11 cellular contexts compared by ENCODE assay signal in the genomic region with DNA sequence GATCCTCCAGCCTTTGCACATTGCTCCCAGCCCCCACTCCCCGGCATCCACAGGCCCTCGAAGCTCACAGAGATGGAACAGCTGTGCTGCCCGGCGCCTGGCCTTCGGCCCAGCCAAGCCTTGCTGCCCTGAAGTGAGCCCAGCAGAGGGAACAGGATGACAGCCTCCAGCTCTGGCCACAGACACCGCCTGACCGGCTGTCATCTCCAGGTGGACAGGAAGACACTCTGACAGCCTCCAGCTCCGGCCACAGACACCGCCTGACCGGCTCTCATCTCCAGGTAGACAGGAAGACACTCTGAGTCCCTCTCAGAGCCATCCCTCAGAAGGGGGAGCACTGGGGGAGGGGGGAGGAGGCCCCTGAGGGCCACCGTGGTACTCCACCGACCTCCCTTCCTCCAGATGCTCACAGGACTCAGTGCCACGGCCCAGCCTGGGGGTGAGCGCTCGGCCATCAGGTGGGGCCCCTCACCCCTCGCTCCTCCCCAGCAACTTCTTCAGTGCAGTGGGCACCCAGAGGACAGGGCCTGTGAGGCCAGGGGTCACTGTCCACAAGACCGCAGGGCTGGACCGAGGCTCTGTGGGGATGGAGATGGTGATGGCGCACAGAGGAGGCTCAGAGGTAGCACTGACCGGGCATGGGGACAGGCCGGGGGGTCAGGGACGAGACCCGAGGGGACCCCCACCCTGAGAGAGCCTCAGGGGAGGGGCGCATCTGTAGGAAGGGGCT. TPM values are rescaled to one million over a fixed set of nuclear protein-coding genes. Genes with fewer than 3 reads are reported as not detected.
A peak's percentile ranks its signal among the peaks of the same experiment; 100 is the strongest.
DNase-seq lines count a peak whose midpoint lies in the region; ATAC-seq, FAIRE-seq and TF ChIP-seq lines count a peak whose summit lies in the region.
"Had no signal": no experiment of that assay in that cellular context is flagged by ENCODE, and none has a peak within 500 bp of the region (broad histone marks: within the 10 kb centered on the region; RNA-seq: fewer than 3 reads in every experiment).

No MANE protein-coding gene starts in this region.

- intact Hi-C loops in HepG2 (cut with micrococcal nuclease; ENCODE audit: unreplicated experiment) = loop anchor here (5.0 to 10.0 kb wide), 2 partner anchors 266 to 378 kb away; no protein-coding TSS in a partner anchor
- intact Hi-C loops in thyroid gland (cut with DNase I) = loop anchor here (10.0 kb wide), 2 partner anchors 156 to 266 kb away; no protein-coding TSS in a partner anchor

- no TSS peak for BruUV-seq in HepG2 (replicated peaks; lab: Mats Ljungman, UMichigan)

- H3K27me3 ChIP-seq in HepG2 (ENCODE audit: control insufficient read depth in 1 of 2, insufficient read depth in 2 of 2, low read length in 2 of 2) (no peaks in the 10 kb centered on the region; a peak in 1 of 5 replicates), thyroid gland (no peaks in the 10 kb centered on the region)

- ATAC-seq in activated naive CD4-positive, alpha-beta T cell treated with anti-CD3 and anti-CD28 coated beads, Interleukin-2, amount 50 U/mL, for 72 hours = no peak
- ATAC-seq in HepG2 = peak; percentile 44
- ATAC-seq in HG02642 (IDR thresholded peaks at IDR 0.05; ENCODE audit: poor library complexity, unreplicated experiment) = no peak

- TF ChIP-seq POLR2A in HepG2 (IDR thresholded peaks at IDR 0.05; ENCODE audit: insufficient read depth in 1 of 2, low read depth in 2 of 2, low read length in 2 of 2) (no peak), thyroid gland (IDR thresholded peaks at IDR 0.05) (no peak)

- DNase-seq in activated naive CD4-positive, alpha-beta T cell treated with anti-CD3 and anti-CD28 coated beads, Interleukin-2, amount 50 U/mL, for 72 hours (ENCODE audit: low spot score in 2 of 2) = no peak
- DNase-seq in activated naive CD4-positive, alpha-beta T cell treated with Interleukin-2 at 50 U/mL for 16 hours = no peak
- DNase-seq in ecto neural progenitor cell (ENCODE audit: low spot score) (peak; percentile 40), HepG2 (ENCODE audit: low spot score) (no peak), thyroid gland (peak; percentile 83 to 85), NCI-H82 treated with DMSO at 0.1 percent for 48 hours (lab: John Stamatoyannopoulos, UW; ENCODE audit: unreplicated experiment) (no peak), dedifferentiated amniotic fluid mesenchymal stem cell (ENCODE audit: extremely low spot score) (no peak)
- DNase-seq: activated CD4-positive, alpha-beta T cell treated with anti-CD3 and anti-CD28 coated beads, Interleukin-2, amount 10 ng/mL, durations not matched to agents 7 days and 5 days; NCI-H510A had no signal

- no peak overlapping the region for H3K4me2 ChIP-seq in HepG2 (ENCODE audit: low read depth, low read length)

- H3K27ac Mint-ChIP-seq in activated naive CD4-positive, alpha-beta T cell treated with anti-CD3 and anti-CD28 coated beads, Interleukin-2, amount 50 U/mL, for 72 hours = peak overlapping the region; percentile 7 to 10
- H3K27ac Mint-ChIP-seq: activated CD4-positive, alpha-beta T cell treated with anti-CD3 and anti-CD28 coated beads, Interleukin-2, amount 10 ng/mL, durations not matched to agents 7 days and 5 days had no signal

- H3K4me3 ChIP-seq in HepG2 (replicated peaks in 1 of 3; ENCODE audit: insufficient read depth in 1 of 3, low read depth in 2 of 3, low read length in 3 of 3) (no peak overlapping the region), thyroid gland (replicated peaks in 1 of 3) (no peak overlapping the region)

- no peak overlapping the region for H2AFZ ChIP-seq in HepG2 (ENCODE audit: low read length)

- H3K9ac ChIP-seq in HepG2 (ENCODE audit: insufficient read depth, low read depth, low read length) = no peak overlapping the region

- H3K27ac ChIP-seq in HepG2 (ENCODE audit: extremely low read length, insufficient read depth, low read length) (no peak overlapping the region), thyroid gland (no peak overlapping the region)
- H3K27ac ChIP-seq: epithelial cell of prostate had no signal

- H4K20me1 ChIP-seq in HepG2 (ENCODE audit: insufficient read depth, low read length) = no peaks in the 10 kb centered on the region

- no peak for TF ChIP-seq RAD21 in HepG2 (CRISPR knock-in tag; IDR thresholded peaks at IDR 0.05)

- in situ Hi-C loops in HepG2 (cut with HindIII; ENCODE audit: extremely low pct_ligation_motif_present, low pct_unique_long_range_greater_than_20kb) = loop anchor here (5.0 kb wide), 2 partner anchors 153 to 263 kb away; no protein-coding TSS in a partner anchor

- H3K4me1 ChIP-seq in HepG2 (ENCODE audit: insufficient read depth, low read length) (no peaks in the 10 kb centered on the region), thyroid gland (peaks cover 6 to 11% of the 10 kb centered on the region in 2 donors)

- no peak for FAIRE-seq in HepG2 (lab: Jason Lieb, UNC)

- H3K36me3 ChIP-seq in HepG2 (replicated peaks in 1 of 2; ENCODE audit: control insufficient read depth in 1 of 2, insufficient read depth in 2 of 2, low read length in 2 of 2) = peaks cover 2 to 15% of the 10 kb centered on the region in 2 experiments; a peak in 4 of 5 replicates
- peaks cover 15 to 17% of the 10 kb centered on the region in 2 donors for H3K36me3 ChIP-seq in thyroid gland

- 54% methylated on average over 11 of the region's 24 CpGs for WGBS in HepG2 (ENCODE audit: low lambda C conversion rate)
- WGBS in thyroid gland, 2 donors = 59 to 77% methylated on average over 11 of the region's 24 CpGs

- POLR2A ChIA-PET in HepG2 (lab: Yijun Ruan, JAX) = no interaction called here

- H3K79me2 ChIP-seq in HepG2 (ENCODE audit: insufficient read depth, low read length) = no peaks in the 10 kb centered on the region

- TF ChIP-seq EP300 in HepG2 (IDR thresholded peaks at IDR 0.05; ENCODE audit: low read depth in 2 of 2, low read length in 2 of 2) = no peak
- no peak for TF ChIP-seq EP300 in HepG2 (CRISPR knock-in tag; IDR thresholded peaks at IDR 0.05; ENCODE audit: borderline replicate concordance)

- H3K9me3 ChIP-seq in HepG2 (ENCODE audit: low read length) (peaks cover 7% of the 10 kb centered on the region), thyroid gland (no peaks in the 10 kb centered on the region)

- CTCF ChIA-PET in HepG2 (lab: Yijun Ruan, JAX; ENCODE audit: low intra/inter-chr PET ratio, low total read pairs) = no interaction called here

- peaks cover 0 to 5% of the 10 kb centered on the region in 2 donors for H3K9me3 Mint-ChIP-seq in activated naive CD4-positive, alpha-beta T cell treated with anti-CD3 and anti-CD28 coated beads, Interleukin-2, amount 50 U/mL, for 72 hours

- peaks cover 0 to 6% of the 10 kb centered on the region in 2 donors for H3K36me3 Mint-ChIP-seq in activated naive CD4-positive, alpha-beta T cell treated with anti-CD3 and anti-CD28 coated beads, Interleukin-2, amount 50 U/mL, for 72 hours

- TF ChIP-seq CTCF in HepG2 (CRISPR knock-in tag; IDR thresholded peaks at IDR 0.05) (no peak), thyroid gland (IDR thresholded peaks at IDR 0.05) (no peak)

TF ChIP-seq in HepG2, 621 proteins besides CTCF, POLR2A, EP300 and RAD21:
- TF ChIP-seq, protein P1, sequence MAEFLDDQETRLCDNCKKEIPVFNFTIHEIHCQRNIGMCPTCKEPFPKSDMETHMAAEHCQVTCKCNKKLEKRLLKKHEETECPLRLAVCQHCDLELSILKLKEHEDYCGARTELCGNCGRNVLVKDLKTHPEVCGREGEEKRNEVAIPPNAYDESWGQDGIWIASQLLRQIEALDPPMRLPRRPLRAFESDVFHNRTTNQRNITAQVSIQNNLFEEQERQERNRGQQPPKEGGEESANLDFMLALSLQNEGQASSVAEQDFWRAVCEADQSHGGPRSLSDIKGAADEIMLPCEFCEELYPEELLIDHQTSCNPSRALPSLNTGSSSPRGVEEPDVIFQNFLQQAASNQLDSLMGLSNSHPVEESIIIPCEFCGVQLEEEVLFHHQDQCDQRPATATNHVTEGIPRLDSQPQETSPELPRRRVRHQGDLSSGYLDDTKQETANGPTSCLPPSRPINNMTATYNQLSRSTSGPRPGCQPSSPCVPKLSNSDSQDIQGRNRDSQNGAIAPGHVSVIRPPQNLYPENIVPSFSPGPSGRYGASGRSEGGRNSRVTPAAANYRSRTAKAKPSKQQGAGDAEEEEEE (CRISPR knock-in tag; IDR thresholded peaks at IDR 0.05; ENCODE audit: borderline replicate concordance) = no peak
- TF ChIP-seq ZNF510 (CRISPR knock-in tag; IDR thresholded peaks at IDR 0.05; ENCODE audit: low read depth) (no peak), AGO2 (optimal IDR thresholded peaks at IDR 0.05; ENCODE audit: low read depth, low read length) (peak; percentile 45)

RNA-seq across cellular contexts. Expression of gene BRD1, which starts 58.5 kb away (rescaled TPM):
- 10 to 100 TPM; 27.7 to 39.0 TPM for total RNA-seq in activated naive CD4-positive, alpha-beta T cell treated with anti-CD3 and anti-CD28 coated beads, Interleukin-2, amount 50 U/mL, for 72 hours
- 6.6 and 12.0 TPM in 2 replicates for total RNA-seq in HepG2 (2016; rRNA removed; fragmentation: Illumina TruSeq; extraction: Trizol)
- total RNA-seq in HepG2 (2016; cell fraction: cytosol; rRNA removed; fragmentation: Illumina TruSeq; extraction: Trizol; ENCODE audit: low read depth) = 6.1 and 7.5 TPM in 2 replicates
- 6.3 and 13.3 TPM in 2 replicates for total RNA-seq in HepG2 (2016; cell fraction: insoluble cytoplasmic fraction; rRNA removed; fragmentation: Illumina TruSeq; extraction: Trizol)
- 6.7 and 8.2 TPM in 2 replicates for total RNA-seq in HepG2 (2016; cell fraction: membrane; rRNA removed; fragmentation: Illumina TruSeq; extraction: Trizol)
- 14.2 and 15.7 TPM in 2 replicates for total RNA-seq in HepG2 (2016; cell fraction: nucleus; rRNA removed; fragmentation: Illumina TruSeq; extraction: Trizol)
- polyA plus RNA-seq in HepG2 (2011; rRNA removed) = 5.1 and 6.4 TPM in 2 replicates
- polyA plus RNA-seq in HepG2 (2011; cell fraction: cytosol; rRNA removed) = 3.8 and 3.9 TPM in 2 replicates
- 29.0 and 31.0 TPM in 2 replicates for polyA plus RNA-seq in HepG2 (2011; cell fraction: nucleus; rRNA removed)
- polyA plus RNA-seq in HepG2 (2012) = 14.8 and 16.2 TPM in 2 replicates
- polyA plus RNA-seq in HepG2 (2016; cell fraction: cytosol; fragmentation: Illumina TruSeq; extraction: Trizol; ENCODE audit: low read depth) = 0.67 and 0.95 TPM in 2 replicates
- 8.8 and 10.0 TPM in 2 replicates for polyA plus RNA-seq in HepG2 (2016; cell fraction: insoluble cytoplasmic fraction; fragmentation: Illumina TruSeq; extraction: Trizol; ENCODE audit: low read depth)
- polyA plus RNA-seq in HepG2 (2016; cell fraction: membrane; fragmentation: Illumina TruSeq; extraction: Trizol; ENCODE audit: low read depth) = 2.6 and 3.2 TPM in 2 replicates
- 28.8 and 30.8 TPM in 2 replicates for polyA plus RNA-seq in HepG2 (2016; cell fraction: nucleus; fragmentation: Illumina TruSeq; extraction: Trizol; ENCODE audit: insufficient read depth, low read depth)
- polyA minus RNA-seq in HepG2 (2011; rRNA and poly(A)+ RNA removed; ENCODE audit: low replicate concordance) = 4.2 and 8.4 TPM in 2 replicates
- 7.6 and 8.3 TPM in 2 replicates for polyA minus RNA-seq in HepG2 (2011; cell fraction: cytosol; rRNA and poly(A)+ RNA removed)
- polyA minus RNA-seq in HepG2 (2011; cell fraction: nucleus; rRNA and poly(A)+ RNA removed) = 29.1 and 32.0 TPM in 2 replicates
- total RNA-seq in thyroid gland = 10 to 100 TPM; 32.2 to 51.8 (median 41.6) TPM

Comparison
In these comparisons a context has a peak if more than half of its experiments do, and no peak if none do; other contexts are left out.
1. DNase-seq: peak in ecto neural progenitor cell (single experiment) and thyroid gland (2 of 2); none in activated naive CD4-positive, alpha-beta T cell treated with anti-CD3 and anti-CD28 coated beads, Interleukin-2, amount 50 U/mL, for 72 hours (0 of 2), activated naive CD4-positive, alpha-beta T cell treated with Interleukin-2 at 50 U/mL for 16 hours (single experiment), HepG2 (single experiment), NCI-H82 treated with DMSO at 0.1 percent for 48 hours (single experiment) and dedifferentiated amniotic fluid mesenchymal stem cell (single experiment).